In genomic region chr4:113472864-113473263, GRCh38 we compare ENCODE assay signal across 14 cellular contexts.
"Had no signal": no experiment of that assay in that cellular context is flagged by ENCODE, and none has a peak within 500 bp of the region (broad histone marks: within the 10 kb centered on the region; RNA-seq: fewer than 3 reads in every experiment).

No MANE protein-coding gene starts in this region.

- H3K9me3 ChIP-seq: vagina had no signal

- H3K27ac Mint-ChIP-seq: activated CD8-positive, alpha-beta memory T cell treated with anti-CD3 and anti-CD28 coated beads, Interleukin-2, amount 10 ng/mL, durations not matched to agents 7 days and 5 days; nephron; stimulated activated effector memory CD8-positive, alpha-beta T cell treated with anti-CD3 and anti-CD28 coated beads, Interleukin-12 subunit alpha, Interleukin-12 subunit beta, amount 100 ng/mL, for 72 hours; T-cell had no signal

- DNase-seq: activated CD4-positive, alpha-beta T cell treated with anti-CD3 and anti-CD28 coated beads for 1 hour; activated CD4-positive, alpha-beta T cell treated with anti-CD3 and anti-CD28 coated beads, Interleukin-2, amount 50 U/mL, for 48 hours; activated CD8-positive, alpha-beta memory T cell treated with anti-CD3 and anti-CD28 coated beads, Interleukin-2, amount 10 ng/mL, durations not matched to agents 7 days and 5 days; activated gamma-delta T cell; activated T-cell treated with anti-CD3 and anti-CD28 coated beads, Interleukin-2, amount 50 U/mL, for 48 hours; central memory CD4-positive, alpha-beta T cell; effector memory CD4-positive, alpha-beta T cell; occipital lobe; T-cell; T1000; tibial artery had no signal

- H3K27me3 Mint-ChIP-seq: activated CD8-positive, alpha-beta memory T cell treated with anti-CD3 and anti-CD28 coated beads, Interleukin-2, amount 10 ng/mL, durations not matched to agents 7 days and 5 days; T-cell had no signal

- H3K4me3 ChIP-seq: tibial artery, vagina had no signal

- H3K27me3 ChIP-seq: tibial artery, vagina had no signal

- H3K4me3 Mint-ChIP-seq: activated CD8-positive, alpha-beta memory T cell treated with anti-CD3 and anti-CD28 coated beads, Interleukin-2, amount 10 ng/mL, durations not matched to agents 7 days and 5 days; nephron; stimulated activated effector memory CD8-positive, alpha-beta T cell treated with anti-CD3 and anti-CD28 coated beads, Interleukin-12 subunit alpha, Interleukin-12 subunit beta, amount 100 ng/mL, for 72 hours; T-cell had no signal

- H3K27ac ChIP-seq: vagina had no signal
